Comparison of ENCODE assay signal across 8 cellular contexts in genomic region chr11:103091810-103092524, GRCh38.
DNase-seq lines count a peak whose midpoint lies in the region; ATAC-seq, FAIRE-seq and TF ChIP-seq lines count a peak whose summit lies in the region.

TSS of gene DCUN1D5 (minus strand) at chr11:103092160. CDS start at chr11:103091872, 288 bp downstream.

- FAIRE-seq in islet of Langerhans (lab: Jason Lieb, UNC): peak; percentile 91

- DNase-seq in AG09319 (ENCODE audit: extremely low read depth, low read depth) (peak; percentile 82), NCI-H446 treated with DMSO at 0.1 percent for 48 hours (lab: John Stamatoyannopoulos, UW) (peak; percentile 84), cerebellar cortex (ENCODE audit: low spot score) (peak; percentile 97)
- peak; percentile 94 for DNase-seq in stimulated activated CD4-positive, alpha-beta T cell treated with anti-CD3 and anti-CD28 coated beads, Interleukin-12 subunit alpha, Interleukin-12 subunit beta, amount 100 ng/mL, for 4 hours

- ATAC-seq in GM19035 (IDR thresholded peaks at IDR 0.05; ENCODE audit: unreplicated experiment) (peak; percentile 100), HG03354 (IDR thresholded peaks at IDR 0.05; ENCODE audit: poor library complexity, severe bottlenecking, unreplicated experiment) (peak; percentile 99)
- peak; percentile 99 for ATAC-seq in activated CD4-positive, CD25-positive, alpha-beta regulatory T cell treated with anti-CD3 and anti-CD28 coated beads, Interleukin-2, amount 50 U/mL, for 24 hours

- no peak for TF ChIP-seq CTCF in AG09319 (IDR thresholded peaks at IDR 0.05; ENCODE audit: low read depth, low read length)

Comparison
In these comparisons a context has a peak if more than half of its experiments do, and no peak if none do; other contexts are left out.
1. Peak in every context shown above with its lines: DNase-seq and ATAC-seq.